ENCODE assay signal across 8 cellular contexts in the genomic region with DNA sequence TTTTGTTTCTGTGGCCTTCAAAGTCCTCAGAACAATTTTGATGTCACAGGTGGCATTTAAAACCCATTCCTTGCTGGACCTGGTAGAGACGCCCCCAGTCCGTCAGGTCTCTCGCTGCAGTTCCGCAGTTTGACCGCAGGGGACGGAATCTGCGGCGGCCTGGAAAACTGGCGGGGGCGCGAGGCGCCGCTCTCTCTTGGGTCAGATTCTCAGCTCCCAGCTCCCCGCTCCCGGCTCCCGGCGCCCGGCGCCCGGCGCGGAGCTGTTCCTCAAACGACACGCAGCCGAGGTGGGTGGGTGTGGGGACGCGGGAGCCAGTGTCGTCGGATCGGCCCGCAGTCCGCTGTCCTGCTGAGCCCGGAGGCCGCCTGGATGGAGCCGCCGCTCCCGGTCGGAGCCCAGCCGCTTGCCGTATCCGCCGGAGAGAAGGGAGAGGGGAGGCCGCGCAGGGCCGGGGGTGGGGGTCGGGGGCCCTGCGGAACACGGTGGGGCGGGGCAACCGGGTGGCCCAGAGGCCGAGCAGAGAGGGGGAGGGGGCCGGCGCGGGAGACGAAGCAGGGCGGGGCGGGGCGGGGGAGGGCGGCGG. TPM values are rescaled to one million over a fixed set of nuclear protein-coding genes. Genes with fewer than 3 reads are reported as not detected.
A peak's percentile ranks its signal among the peaks of the same experiment; 100 is the strongest.
DNase-seq lines count a peak whose midpoint lies in the region; ATAC-seq and TF ChIP-seq lines count a peak whose summit lies in the region.

Gene OCRL, plus strand, starts transcription at position 192 of the 586 bp plus-strand sequence. Its CDS starts 181 bp downstream, at position 373.

- H3K4me1 Mint-ChIP-seq in CD8-positive, alpha-beta T cell (ENCODE audit: low read depth), result peaks cover 11% of the 10 kb centered on the region

- ATAC-seq in CD8-positive, alpha-beta T cell, result peak; percentile 54
- ATAC-seq in GM19324 (IDR thresholded peaks at IDR 0.05; ENCODE audit: low FRiP score, unreplicated experiment) (peak; percentile 84), HG03432 (IDR thresholded peaks at IDR 0.05; ENCODE audit: unreplicated experiment) (peak; percentile 99)

- intact Hi-C loops in CD8-positive, alpha-beta T cell (cut with DNase I, micrococcal nuclease), result no loop called here

- H3K27ac Mint-ChIP-seq in CD8-positive, alpha-beta T cell, result peak within 1 kb of the TSS; percentile 45

- peaks cover 5% of the 10 kb centered on the region for H3K27me3 Mint-ChIP-seq in CD8-positive, alpha-beta T cell (ENCODE audit: low read depth)

- peak; percentile 43 for TF ChIP-seq CTCF in CD8-positive, alpha-beta T cell (IDR thresholded peaks at IDR 0.05)
- TF ChIP-seq CTCF in epithelial cell of esophagus (IDR thresholded peaks at IDR 0.05; ENCODE audit: insufficient read depth, low read depth, low read length, missing control alignments), result peak; percentile 66

- no peaks in the 10 kb centered on the region for H3K27me3 ChIP-seq in CD8-positive, alpha-beta T cell (ENCODE audit: insufficient read depth, low read length)
- H3K27me3 ChIP-seq in mononuclear cell (ENCODE audit: insufficient read depth, low read length), result no peaks in the 10 kb centered on the region

- DNase-seq in CD8-positive, alpha-beta T cell, result peak; percentile 4 to 63 (median 31)
- DNase-seq in NCI-H69 (lab: John Stamatoyannopoulos, UW) (peak; percentile 82), epithelial cell of esophagus (ENCODE audit: low read depth) (peak; percentile 66)
- peak; percentile 8 to 22 (median 8) for DNase-seq in activated CD8-positive, alpha-beta memory T cell treated with anti-CD3 and anti-CD28 coated beads for 48 hours (ENCODE audit: low read depth in 2 of 3, low spot score in 2 of 3)
- DNase-seq in stimulated activated naive CD4-positive, alpha-beta T cell (lab: John Stamatoyannopoulos, UW), result peak in 5 of 6 experiments; percentile 10 to 39 (median 16)

- no peaks in the 10 kb centered on the region for H3K36me3 Mint-ChIP-seq in CD8-positive, alpha-beta T cell

- no peaks in the 10 kb centered on the region for H3K36me3 ChIP-seq in CD8-positive, alpha-beta T cell (ENCODE audit: insufficient read depth, low read length)

- H3K27ac ChIP-seq in CD8-positive, alpha-beta T cell (ENCODE audit: low read depth, low read length), result no peak within 1 kb of the TSS

- CTCF ChIA-PET in CD8-positive, alpha-beta T cell (lab: Charles Lee), result no interaction called here

- H3K4me3 ChIP-seq in CD8-positive, alpha-beta T cell (ENCODE audit: low read depth, low read length), result peak within 1 kb of the TSS; percentile 46
- peak within 1 kb of the TSS; percentile 56 for H3K4me3 ChIP-seq in epithelial cell of esophagus (ENCODE audit: low read length)
- peak within 1 kb of the TSS; percentile 45 for H3K4me3 ChIP-seq in mononuclear cell (ENCODE audit: low read length)

- POLR2A ChIA-PET in CD8-positive, alpha-beta T cell (lab: Charles Lee), result no interaction called here

- peaks cover 5% of the 10 kb centered on the region for H3K4me1 ChIP-seq in CD8-positive, alpha-beta T cell (ENCODE audit: insufficient read depth, low read length)
- peaks cover 6% of the 10 kb centered on the region for H3K4me1 ChIP-seq in mononuclear cell (ENCODE audit: insufficient read depth, low read length)

- H3K9me3 Mint-ChIP-seq in CD8-positive, alpha-beta T cell, result no peaks in the 10 kb centered on the region

- H3K4me3 Mint-ChIP-seq in CD8-positive, alpha-beta T cell, result peak within 1 kb of the TSS; percentile 81

- H3K9me3 ChIP-seq in CD8-positive, alpha-beta T cell (ENCODE audit: low read length), result no peaks in the 10 kb centered on the region
- no peaks in the 10 kb centered on the region for H3K9me3 ChIP-seq in mononuclear cell (ENCODE audit: low read depth, low read length)

RNA-seq across cellular contexts. Expression of gene OCRL, which starts in this region (rescaled TPM):
- 1 to 10 TPM; 1.7 to 2.1 TPM for total RNA-seq in CD8-positive, alpha-beta T cell
- 2.2 TPM for total RNA-seq in mononuclear cell

Comparison
In these comparisons a context has a peak if more than half of its experiments do, and no peak if none do; other contexts are left out.
1. DNase-seq: peak in every context shown above with its lines; median percentile 82 in NCI-H69; 66 in epithelial cell of esophagus; 31 in CD8-positive, alpha-beta T cell; 16 in stimulated activated naive CD4-positive, alpha-beta T cell; 8 in activated CD8-positive, alpha-beta memory T cell treated with anti-CD3 and anti-CD28 coated beads for 48 hours.